17 cellular contexts compared by ENCODE assay signal in the genomic region with DNA sequence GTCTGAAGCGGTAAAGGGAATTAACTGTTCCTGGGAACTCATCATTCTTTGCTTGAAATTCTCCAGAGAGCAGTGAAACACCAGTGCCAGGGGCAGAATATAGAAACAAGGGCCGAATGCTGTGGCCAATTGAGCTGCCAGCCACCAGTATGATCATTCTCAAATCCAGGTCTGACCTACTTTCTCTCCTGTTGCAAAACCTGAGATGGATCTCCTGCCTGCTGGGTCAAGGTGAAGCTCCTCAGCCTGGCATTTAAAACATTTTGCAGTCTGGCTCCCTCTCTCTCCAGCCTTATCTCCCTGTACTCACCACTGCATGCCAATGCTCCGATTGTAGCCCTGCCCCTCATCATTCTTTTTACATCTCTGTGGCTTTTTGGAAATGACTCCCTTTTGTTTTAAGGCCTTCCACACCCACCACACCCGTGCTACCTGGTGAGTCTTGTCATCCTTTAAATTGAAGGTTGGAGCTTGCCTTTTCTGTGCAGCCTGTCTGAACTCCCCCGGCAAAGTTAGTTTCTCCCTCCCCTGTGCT.
A peak's percentile ranks its signal among the peaks of the same experiment; 100 is the strongest.
DNase-seq lines count a peak whose midpoint lies in the region; ATAC-seq, FAIRE-seq and TF ChIP-seq lines count a peak whose summit lies in the region.
"Had no signal": no experiment of that assay in that cellular context is flagged by ENCODE, and none has a peak within 500 bp of the region (broad histone marks: within the 10 kb centered on the region; RNA-seq: fewer than 3 reads in every experiment).

No MANE protein-coding gene starts in this region.

- dilution Hi-C loops in mammary epithelial cell (cut with HindIII; ENCODE audit: low sequenced_read_pairs) = no loop called here

- H3K9me3 ChIP-seq in HCT116 (ENCODE audit: control insufficient read depth in 1 of 2, insufficient read depth in 1 of 2, low read depth in 1 of 2, low read length in 2 of 2) = no peaks in the 10 kb centered on the region
- no peaks in the 10 kb centered on the region for H3K9me3 ChIP-seq in mammary epithelial cell (replicated peaks; ENCODE audit: insufficient read depth, low read length)
- H3K9me3 ChIP-seq in suprapubic skin = no peaks in the 10 kb centered on the region

- H3K9me2 ChIP-seq in HCT116 (ENCODE audit: insufficient read depth) = no peaks in the 10 kb centered on the region

- H3K4me1 ChIP-seq in HCT116 (ENCODE audit: control insufficient read depth in 1 of 2, insufficient read depth in 2 of 2, low read length in 2 of 2) = peaks cover 12 to 25% of the 10 kb centered on the region in 2 experiments
- peaks cover 33% of the 10 kb centered on the region for H3K4me1 ChIP-seq in mammary epithelial cell (ENCODE audit: insufficient read depth, low read length)
- H3K4me1 ChIP-seq in suprapubic skin = peaks cover 21% of the 10 kb centered on the region
- H3K4me1 ChIP-seq: parathyroid adenoma had no signal

- H2AFZ ChIP-seq in HCT116 (ENCODE audit: low read depth, low read length, poor library complexity, severe bottlenecking) = no peak overlapping the region
- H2AFZ ChIP-seq in mammary epithelial cell (ENCODE audit: low read depth, low read length) = peak overlapping the region; percentile 69
- H2AFZ ChIP-seq: parathyroid adenoma had no signal

- no TSS peak for BruUV-seq in HCT116 (replicated peaks; lab: Mats Ljungman, UMichigan)
- BruUV-seq in mammary epithelial cell (replicated peaks; lab: Mats Ljungman, UMichigan) = no TSS peak

- RAD21 ChIA-PET in HCT116 (lab: Charles Lee; ENCODE audit: low non-redundant PET in 1 of 2, low total read pairs in 2 of 2, uncharacterized antibody in 2 of 2, unreplicated experiment in 2 of 2) = no interaction called here

- no peaks in the 10 kb centered on the region for H3K27me3 ChIP-seq in HCT116 (ENCODE audit: insufficient read depth, low read length)
- no peaks in the 10 kb centered on the region for H3K27me3 ChIP-seq in mammary epithelial cell (ENCODE audit: insufficient read depth, low read length)
- H3K27me3 ChIP-seq in suprapubic skin = no peaks in the 10 kb centered on the region

- ATAC-seq in HCT116 (peak; percentile 38; the same call in 1 of the 2 replicates), left ventricle myocardium superior (peak; percentile 82), HG03175 (IDR thresholded peaks at IDR 0.05; ENCODE audit: unreplicated experiment) (no peak)
- ATAC-seq: activated T-helper 17 cell treated with anti-CD3 and anti-CD28 coated beads, Interleukin-2, amount 50 U/mL, for 72 hours; GM12878; Panc1 had no signal

- in situ Hi-C loops in mammary epithelial cell (cut with MboI; ENCODE audit: low sequenced_read_pairs in 2 of 2) = no loop called here

- no peak overlapping the region for H3K27ac ChIP-seq in HCT116 (ENCODE audit: low read depth, low read length)
- H3K27ac ChIP-seq in mammary epithelial cell (ENCODE audit: insufficient read depth, low read depth, low read length) = peak overlapping the region; percentile 32
- H3K27ac ChIP-seq in suprapubic skin = no peak overlapping the region
- H3K27ac ChIP-seq: parathyroid adenoma had no signal

- H3K9ac ChIP-seq in HCT116 (ENCODE audit: low read length) = no peak overlapping the region
- no peak overlapping the region for H3K9ac ChIP-seq in mammary epithelial cell (ENCODE audit: insufficient read depth, low read length)
- H3K9ac ChIP-seq: parathyroid adenoma had no signal

- H3K4me3 ChIP-seq in HCT116 (replicated peaks in 1 of 2; ENCODE audit: low read depth in 1 of 2, low read length in 2 of 2) (no peak overlapping the region), mammary epithelial cell (replicated peaks in 1 of 3; ENCODE audit: insufficient read depth in 1 of 3, low read depth in 2 of 3, low read length in 3 of 3) (no peak overlapping the region), skeletal muscle cell (ENCODE audit: low read depth, low read length) (no peak overlapping the region), suprapubic skin (no peak overlapping the region)
- H3K4me3 ChIP-seq: GM12878 had no signal

- H3K79me2 ChIP-seq in HCT116 (ENCODE audit: insufficient read depth, low read length) = no peaks in the 10 kb centered on the region
- no peaks in the 10 kb centered on the region for H3K79me2 ChIP-seq in mammary epithelial cell (ENCODE audit: insufficient read depth, low read length)
- H3K79me2 ChIP-seq: parathyroid adenoma had no signal

- POLR2A ChIA-PET in HCT116 (lab: Charles Lee) = no interaction called here

- no peak for TF ChIP-seq RAD21 in HCT116 (IDR thresholded peaks at IDR 0.05; ENCODE audit: low read depth)

- H3K4me2 ChIP-seq in HCT116 (ENCODE audit: low read length) = no peak overlapping the region
- peak overlapping the region; percentile 48 for H3K4me2 ChIP-seq in mammary epithelial cell (ENCODE audit: insufficient read depth, low read depth, low read length)

- 20% methylated on average over 5 of the region's 5 CpGs for WGBS in mammary epithelial cell (ENCODE audit: low coverage, missing lambda C conversion rate)
- WGBS in suprapubic skin = 44% methylated on average over 5 of the region's 5 CpGs

- intact Hi-C loops in HCT116 (cut with micrococcal nuclease) = no loop called here
- intact Hi-C loops in mammary epithelial cell (cut with micrococcal nuclease) = no loop called here
- intact Hi-C loops in left ventricle myocardium superior (cut with micrococcal nuclease) = no loop called here

- H4K20me1 ChIP-seq in HCT116 (ENCODE audit: insufficient read depth) (no peaks in the 10 kb centered on the region), mammary epithelial cell (ENCODE audit: insufficient read depth, low read length) (no peaks in the 10 kb centered on the region)

- no peak for FAIRE-seq in HTR-8/SVneo (lab: Jason Lieb, UNC)
- FAIRE-seq: GM12878 had no signal

- TF ChIP-seq POLR2A in HCT116 (IDR thresholded peaks at IDR 0.05; ENCODE audit: borderline replicate concordance, extremely low read depth, insufficient read depth, insufficient read length) (no peak), suprapubic skin (IDR thresholded peaks at IDR 0.05) (no peak)

- DNase-seq in HCT116 (ENCODE audit: low read depth, low spot score) (no peak), mammary epithelial cell (peak; percentile 71), left ventricle myocardium superior (peak; percentile 19), skeletal muscle cell (ENCODE audit: low read depth) (peak; percentile 55), suprapubic skin (ENCODE audit: low spot score in 2 of 2) (no peak), HTR-8/SVneo (ENCODE audit: insufficient read length, low spot score) (no peak), DMS 273 treated with DMSO at 0.1 percent for 48 hours (lab: John Stamatoyannopoulos, UW) (no peak)
- DNase-seq: activated CD4-positive, alpha-beta T cell treated with anti-CD3 and anti-CD28 coated beads, Interleukin-2, amount 50 U/mL, for 48 hours; DMS79; erythroblast; H7; stimulated activated CD4-positive, alpha-beta T cell treated with anti-CD3 and anti-CD28 coated beads, Interleukin-2, amount 100 ng/mL, for 24 hours had no signal

- no peaks in the 10 kb centered on the region for H3K36me3 ChIP-seq in HCT116 (ENCODE audit: control insufficient read depth in 1 of 2, insufficient read depth in 2 of 2, low read length in 2 of 2)
- no peaks in the 10 kb centered on the region for H3K36me3 ChIP-seq in mammary epithelial cell (ENCODE audit: insufficient read depth, low read length)
- H3K36me3 ChIP-seq in suprapubic skin = no peaks in the 10 kb centered on the region

- CTCF ChIA-PET in HCT116 (lab: Charles Lee) = no interaction called here
- CTCF ChIA-PET in mammary epithelial cell (lab: Charles Lee; ENCODE audit: low non-redundant PET) = interaction anchor here (0.5 kb wide), 1 partner anchor 24 kb away, joined by 6 read pairs; no protein-coding TSS in a partner anchor

- TF ChIP-seq EP300 in suprapubic skin (IDR thresholded peaks at IDR 0.05) = no peak

- TF ChIP-seq CTCF in HCT116 (IDR thresholded peaks at IDR 0.05 in 2 of 3, conservative IDR thresholded peaks at IDR 0.05 in 1 of 3; ENCODE audit: borderline replicate concordance in 1 of 3, insufficient read depth in 1 of 3, low read depth in 2 of 3, low read length in 2 of 3) = no peak
- no peak for TF ChIP-seq CTCF in mammary epithelial cell (conservative IDR thresholded peaks at IDR 0.05 in 1 of 2, IDR thresholded peaks at IDR 0.05 in 1 of 2; ENCODE audit: extremely low read depth in 1 of 2, insufficient read depth in 1 of 2, low read depth in 1 of 2, low read length in 2 of 2)
- TF ChIP-seq CTCF in suprapubic skin (IDR thresholded peaks at IDR 0.05) = no peak

TF ChIP-seq in HCT116, 20 proteins besides CTCF, POLR2A, EP300 and RAD21:
- TF ChIP-seq EGR1 (IDR thresholded peaks at IDR 0.05; ENCODE audit: low read depth) (no peak), YY1 (IDR thresholded peaks at IDR 0.05; ENCODE audit: extremely low read depth, insufficient replicate concordance, low read depth, low read length) (no peak), SP1 (IDR thresholded peaks at IDR 0.05; ENCODE audit: low read depth) (no peak)
- TF ChIP-seq, protein P1, sequence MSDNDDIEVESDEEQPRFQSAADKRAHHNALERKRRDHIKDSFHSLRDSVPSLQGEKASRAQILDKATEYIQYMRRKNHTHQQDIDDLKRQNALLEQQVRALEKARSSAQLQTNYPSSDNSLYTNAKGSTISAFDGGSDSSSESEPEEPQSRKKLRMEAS (IDR thresholded peaks at IDR 0.05) = no peak
TF ChIP-seq in HCT116: peak in this region for 0.

Comparison
In these comparisons a context has a peak if more than half of its experiments do, and no peak if none do; other contexts are left out.
1. DNase-seq: peak in mammary epithelial cell (single experiment), left ventricle myocardium superior (single experiment) and skeletal muscle cell (single experiment); none in HCT116 (single experiment), suprapubic skin (0 of 2), HTR-8/SVneo (single experiment) and DMS 273 treated with DMSO at 0.1 percent for 48 hours (single experiment).